In the genomic region with DNA sequence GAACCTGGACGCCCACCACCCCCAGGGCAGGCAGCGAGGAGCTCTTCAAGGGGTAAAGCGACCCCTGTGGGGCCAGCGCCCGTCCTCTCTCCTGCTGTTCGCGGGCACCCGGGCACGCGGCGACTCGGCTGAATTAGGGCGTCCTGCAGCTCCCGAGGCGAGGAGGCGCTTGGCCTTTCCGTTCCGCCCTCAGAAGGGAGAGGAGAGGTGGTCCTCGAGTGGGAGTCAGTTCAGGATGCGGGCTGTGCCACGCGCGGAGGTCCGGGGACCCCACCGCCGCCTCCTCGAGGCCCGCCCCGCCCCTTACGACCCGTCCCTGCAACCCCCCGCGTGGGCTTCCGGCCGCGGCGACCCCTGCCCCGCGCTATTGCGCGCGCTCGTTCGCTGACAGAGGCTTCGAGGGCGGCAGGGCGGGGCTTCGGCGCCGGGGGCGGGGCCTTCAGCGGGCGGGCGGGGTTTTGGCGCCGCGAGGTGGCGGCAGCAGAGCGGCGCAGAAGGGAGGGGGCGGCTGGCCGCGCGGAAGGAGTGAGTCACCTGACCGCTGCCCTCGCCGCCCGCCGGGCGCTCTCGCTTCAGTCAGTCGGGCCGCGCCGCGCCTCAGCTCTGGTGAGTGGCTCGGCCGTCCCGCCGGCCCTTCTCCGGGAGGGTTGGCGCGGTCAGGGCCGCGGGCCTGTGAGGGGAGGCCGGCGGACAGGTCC, we compare ENCODE assay signal across 1 cellular context.
A peak's percentile ranks its signal among the peaks of the same experiment; 100 is the strongest.
TF ChIP-seq lines count a peak whose summit lies in the region.

TSS of gene BACH1 (plus strand) at position 575 of the 698 bp plus-strand sequence. CDS start 22,359 bp downstream, outside the sequence.

TF ChIP-seq in K562, 482 proteins besides CTCF, POLR2A, EP300 and RAD21 (continued from another document and continues in another):
- TF ChIP-seq, protein P1, sequence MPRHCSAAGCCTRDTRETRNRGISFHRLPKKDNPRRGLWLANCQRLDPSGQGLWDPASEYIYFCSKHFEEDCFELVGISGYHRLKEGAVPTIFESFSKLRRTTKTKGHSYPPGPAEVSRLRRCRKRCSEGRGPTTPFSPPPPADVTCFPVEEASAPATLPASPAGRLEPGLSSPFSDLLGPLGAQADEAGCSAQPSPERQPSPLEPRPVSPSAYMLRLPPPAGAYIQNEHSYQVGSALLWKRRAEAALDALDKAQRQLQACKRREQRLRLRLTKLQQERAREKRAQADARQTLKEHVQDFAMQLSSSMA (CRISPR knock-in tag; IDR thresholded peaks at IDR 0.05), result 0 out of 2 replicates have a peak, but pooled peaks have one; percentile 16
- TF ChIP-seq CCNT2 (IDR thresholded peaks at IDR 0.05; ENCODE audit: borderline replicate concordance, extremely low read depth, insufficient read length, low read depth, low read length) (peak; percentile 63), SIN3A (IDR thresholded peaks at IDR 0.05; ENCODE audit: borderline replicate concordance in 2 of 2, control insufficient read depth in 1 of 2, low read depth in 2 of 2, low read length in 2 of 2) (peak in 1 of 2 experiments; percentile 46; a peak in 1 of 4 replicates), JUNB (CRISPR knock-in tag; conservative IDR thresholded peaks at IDR 0.05) (peak; percentile 51; the same call in 1 of the 2 replicates), RCOR1 (IDR thresholded peaks at IDR 0.05; ENCODE audit: borderline replicate concordance in 1 of 2, low read depth in 2 of 2, low read length in 2 of 2) (peak in 1 of 2 experiments; percentile 68; a peak in 1 of 4 replicates), TAF1 (IDR thresholded peaks at IDR 0.05; ENCODE audit: control insufficient read depth, extremely low read depth, insufficient read depth, low read length, severe bottlenecking) (peak; percentile 95), FIP1L1 (IDR thresholded peaks at IDR 0.05; ENCODE audit: low read depth, low read length, poor library complexity, severe bottlenecking) (peak; percentile 50), BHLHE40 (IDR thresholded peaks at IDR 0.05; ENCODE audit: low read length) (peak; percentile 89), PML (IDR thresholded peaks at IDR 0.05; ENCODE audit: low read length) (peak; percentile 75), ZNF311 (CRISPR knock-in tag; IDR thresholded peaks at IDR 0.05) (0 out of 2 replicates have a peak, but pooled peaks have one; percentile 35), MTA1 (IDR thresholded peaks at IDR 0.05; ENCODE audit: borderline replicate concordance) (peak; percentile 40; the same call in 1 of the 2 replicates), POLR2B (IDR thresholded peaks at IDR 0.05; ENCODE audit: low read depth, partially characterized antibody) (peak; percentile 44), TCF7 (IDR thresholded peaks at IDR 0.05; ENCODE audit: borderline replicate concordance) (0 out of 2 replicates have a peak, but pooled peaks have one; percentile 56), CREB1 (IDR thresholded peaks at IDR 0.05) (peak; percentile 75; the same call in 1 of the 2 replicates), CREB1 (CRISPR knock-in tag; IDR thresholded peaks at IDR 0.05) (no peak; the same call in 1 of the 2 replicates), THAP12 (CRISPR knock-in tag; IDR thresholded peaks at IDR 0.05) (peak; percentile 86), POLR2H (tag; IDR thresholded peaks at IDR 0.05; ENCODE audit: low read depth) (peak; percentile 88), TSC22D4 (tag; IDR thresholded peaks at IDR 0.05) (no peak), GATAD2B (IDR thresholded peaks at IDR 0.05; ENCODE audit: borderline replicate concordance) (0 out of 2 replicates have a peak, but pooled peaks have one; percentile 18), PHF20 (IDR thresholded peaks at IDR 0.05; ENCODE audit: partially characterized antibody) (no peak), SMAD4 (CRISPR knock-in tag; conservative IDR thresholded peaks at IDR 0.05) (peak; percentile 73), FOSL1 (tag; conservative IDR thresholded peaks at IDR 0.05) (peak; percentile 97), MYNN (IDR thresholded peaks at IDR 0.05) (0 out of 2 replicates have a peak, but pooled peaks have one; percentile 21), MYNN (CRISPR knock-in tag; IDR thresholded peaks at IDR 0.05) (no peak), EHMT2 (IDR thresholded peaks at IDR 0.05) (no peak), RBM25 (IDR thresholded peaks at IDR 0.05; ENCODE audit: low read depth, low read length, severe bottlenecking) (peak; percentile 10), PHF8 (IDR thresholded peaks at IDR 0.05; ENCODE audit: borderline replicate concordance, low read length) (peak; percentile 73; the same call in 1 of the 2 replicates), TOE1 (IDR thresholded peaks at IDR 0.05; ENCODE audit: borderline replicate concordance) (peak; percentile 33; the same call in 1 of the 2 replicates), TOE1 (CRISPR knock-in tag; IDR thresholded peaks at IDR 0.05; ENCODE audit: borderline replicate concordance, low read depth) (no peak), MITF (IDR thresholded peaks at IDR 0.05) (0 out of 2 replicates have a peak, but pooled peaks have one; percentile 70), HNRNPK (IDR thresholded peaks at IDR 0.05; ENCODE audit: low read depth, low read length, poor library complexity, severe bottlenecking) (peak; percentile 82), CHD4 (IDR thresholded peaks at IDR 0.05; ENCODE audit: insufficient read depth, insufficient replicate concordance, low read depth, low read length, poor library complexity, severe bottlenecking) (peak; percentile 14), L3MBTL2 (IDR thresholded peaks at IDR 0.05) (peak; percentile 92), CSDE1 (IDR thresholded peaks at IDR 0.05) (no peak), ZNF24 (IDR thresholded peaks at IDR 0.05) (peak; percentile 32; the same call in 1 of the 2 replicates), NUFIP1 (IDR thresholded peaks at IDR 0.05; ENCODE audit: partially characterized antibody) (no peak), ZBTB8A (IDR thresholded peaks at IDR 0.05; ENCODE audit: partially characterized antibody) (no peak), SMAD1 (IDR thresholded peaks at IDR 0.05; ENCODE audit: low read depth, low read length, partially characterized antibody) (peak; percentile 88), ZBTB7A (IDR thresholded peaks at IDR 0.05; ENCODE audit: borderline replicate concordance, control insufficient read depth, low read depth, low read length) (peak; percentile 96), MXD1 (CRISPR knock-in tag; IDR thresholded peaks at IDR 0.05; ENCODE audit: borderline replicate concordance, poor library complexity, severe bottlenecking) (no peak), E2F3 (CRISPR knock-in tag; IDR thresholded peaks at IDR 0.05) (0 out of 2 replicates have a peak, but pooled peaks have one; percentile 43), ZNF76 (CRISPR knock-in tag; IDR thresholded peaks at IDR 0.05; ENCODE audit: borderline replicate concordance) (peak; percentile 52; the same call in 1 of the 2 replicates), MAZ (CRISPR knock-in tag; conservative IDR thresholded peaks at IDR 0.05 in 1 of 2, IDR thresholded peaks at IDR 0.05 in 1 of 2) (peak; percentile 98 to 99)
- TF ChIP-seq, protein P2, sequence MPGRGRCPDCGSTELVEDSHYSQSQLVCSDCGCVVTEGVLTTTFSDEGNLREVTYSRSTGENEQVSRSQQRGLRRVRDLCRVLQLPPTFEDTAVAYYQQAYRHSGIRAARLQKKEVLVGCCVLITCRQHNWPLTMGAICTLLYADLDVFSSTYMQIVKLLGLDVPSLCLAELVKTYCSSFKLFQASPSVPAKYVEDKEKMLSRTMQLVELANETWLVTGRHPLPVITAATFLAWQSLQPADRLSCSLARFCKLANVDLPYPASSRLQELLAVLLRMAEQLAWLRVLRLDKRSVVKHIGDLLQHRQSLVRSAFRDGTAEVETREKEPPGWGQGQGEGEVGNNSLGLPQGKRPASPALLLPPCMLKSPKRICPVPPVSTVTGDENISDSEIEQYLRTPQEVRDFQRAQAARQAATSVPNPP (IDR thresholded peaks at IDR 0.05; ENCODE audit: borderline replicate concordance, insufficient read depth, insufficient read length), result no peak
- TF ChIP-seq, protein P3, sequence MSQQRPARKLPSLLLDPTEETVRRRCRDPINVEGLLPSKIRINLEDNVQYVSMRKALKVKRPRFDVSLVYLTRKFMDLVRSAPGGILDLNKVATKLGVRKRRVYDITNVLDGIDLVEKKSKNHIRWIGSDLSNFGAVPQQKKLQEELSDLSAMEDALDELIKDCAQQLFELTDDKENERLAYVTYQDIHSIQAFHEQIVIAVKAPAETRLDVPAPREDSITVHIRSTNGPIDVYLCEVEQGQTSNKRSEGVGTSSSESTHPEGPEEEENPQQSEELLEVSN (IDR thresholded peaks at IDR 0.05; ENCODE audit: borderline replicate concordance in 1 of 2, extremely low read depth in 1 of 2, insufficient read depth in 1 of 2, insufficient read length in 1 of 2, low read depth in 1 of 2, low read length in 1 of 2, poor library complexity in 1 of 2, severe bottlenecking in 1 of 2), result peak; percentile 45 to 90
- TF ChIP-seq, protein P4, sequence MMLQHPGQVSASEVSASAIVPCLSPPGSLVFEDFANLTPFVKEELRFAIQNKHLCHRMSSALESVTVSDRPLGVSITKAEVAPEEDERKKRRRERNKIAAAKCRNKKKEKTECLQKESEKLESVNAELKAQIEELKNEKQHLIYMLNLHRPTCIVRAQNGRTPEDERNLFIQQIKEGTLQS (IDR thresholded peaks at IDR 0.05), result peak; percentile 38; the same call in 1 of the 2 replicates
- TF ChIP-seq, protein P4 (CRISPR knock-in tag; conservative IDR thresholded peaks at IDR 0.05), result 0 out of 2 replicates have a peak, but pooled peaks have one; percentile 36
- TF ChIP-seq, protein P5, sequence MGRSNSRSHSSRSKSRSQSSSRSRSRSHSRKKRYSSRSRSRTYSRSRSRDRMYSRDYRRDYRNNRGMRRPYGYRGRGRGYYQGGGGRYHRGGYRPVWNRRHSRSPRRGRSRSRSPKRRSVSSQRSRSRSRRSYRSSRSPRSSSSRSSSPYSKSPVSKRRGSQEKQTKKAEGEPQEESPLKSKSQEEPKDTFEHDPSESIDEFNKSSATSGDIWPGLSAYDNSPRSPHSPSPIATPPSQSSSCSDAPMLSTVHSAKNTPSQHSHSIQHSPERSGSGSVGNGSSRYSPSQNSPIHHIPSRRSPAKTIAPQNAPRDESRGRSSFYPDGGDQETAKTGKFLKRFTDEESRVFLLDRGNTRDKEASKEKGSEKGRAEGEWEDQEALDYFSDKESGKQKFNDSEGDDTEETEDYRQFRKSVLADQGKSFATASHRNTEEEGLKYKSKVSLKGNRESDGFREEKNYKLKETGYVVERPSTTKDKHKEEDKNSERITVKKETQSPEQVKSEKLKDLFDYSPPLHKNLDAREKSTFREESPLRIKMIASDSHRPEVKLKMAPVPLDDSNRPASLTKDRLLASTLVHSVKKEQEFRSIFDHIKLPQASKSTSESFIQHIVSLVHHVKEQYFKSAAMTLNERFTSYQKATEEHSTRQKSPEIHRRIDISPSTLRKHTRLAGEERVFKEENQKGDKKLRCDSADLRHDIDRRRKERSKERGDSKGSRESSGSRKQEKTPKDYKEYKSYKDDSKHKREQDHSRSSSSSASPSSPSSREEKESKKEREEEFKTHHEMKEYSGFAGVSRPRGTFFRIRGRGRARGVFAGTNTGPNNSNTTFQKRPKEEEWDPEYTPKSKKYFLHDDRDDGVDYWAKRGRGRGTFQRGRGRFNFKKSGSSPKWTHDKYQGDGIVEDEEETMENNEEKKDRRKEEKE (IDR thresholded peaks at IDR 0.05; ENCODE audit: borderline replicate concordance in 1 of 2, control insufficient read depth in 1 of 2, low read depth in 2 of 2, low read length in 1 of 2), result peak in 1 of 2 experiments; percentile 44; a peak in 1 of 4 replicates
- TF ChIP-seq, protein P6, sequence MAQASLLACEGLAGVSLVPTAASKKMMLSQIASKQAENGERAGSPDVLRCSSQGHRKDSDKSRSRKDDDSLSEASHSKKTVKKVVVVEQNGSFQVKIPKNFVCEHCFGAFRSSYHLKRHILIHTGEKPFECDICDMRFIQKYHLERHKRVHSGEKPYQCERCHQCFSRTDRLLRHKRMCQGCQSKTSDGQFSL (CRISPR knock-in tag; IDR thresholded peaks at IDR 0.05), result peak; percentile 25; the same call in 1 of the 2 replicates
- TF ChIP-seq, protein P6 (tag; IDR thresholded peaks at IDR 0.05), result no peak
